Comparison of ENCODE assay signal across 1 cellular context in genomic region chr15:90762109-90762508, GRCh38.
TF ChIP-seq lines count a peak whose summit lies in the region.

No MANE protein-coding gene starts in this region.

TF ChIP-seq in GM23338, 12 proteins besides CTCF, POLR2A, EP300 and RAD21 (continued from another document):
- TF ChIP-seq, protein P1, sequence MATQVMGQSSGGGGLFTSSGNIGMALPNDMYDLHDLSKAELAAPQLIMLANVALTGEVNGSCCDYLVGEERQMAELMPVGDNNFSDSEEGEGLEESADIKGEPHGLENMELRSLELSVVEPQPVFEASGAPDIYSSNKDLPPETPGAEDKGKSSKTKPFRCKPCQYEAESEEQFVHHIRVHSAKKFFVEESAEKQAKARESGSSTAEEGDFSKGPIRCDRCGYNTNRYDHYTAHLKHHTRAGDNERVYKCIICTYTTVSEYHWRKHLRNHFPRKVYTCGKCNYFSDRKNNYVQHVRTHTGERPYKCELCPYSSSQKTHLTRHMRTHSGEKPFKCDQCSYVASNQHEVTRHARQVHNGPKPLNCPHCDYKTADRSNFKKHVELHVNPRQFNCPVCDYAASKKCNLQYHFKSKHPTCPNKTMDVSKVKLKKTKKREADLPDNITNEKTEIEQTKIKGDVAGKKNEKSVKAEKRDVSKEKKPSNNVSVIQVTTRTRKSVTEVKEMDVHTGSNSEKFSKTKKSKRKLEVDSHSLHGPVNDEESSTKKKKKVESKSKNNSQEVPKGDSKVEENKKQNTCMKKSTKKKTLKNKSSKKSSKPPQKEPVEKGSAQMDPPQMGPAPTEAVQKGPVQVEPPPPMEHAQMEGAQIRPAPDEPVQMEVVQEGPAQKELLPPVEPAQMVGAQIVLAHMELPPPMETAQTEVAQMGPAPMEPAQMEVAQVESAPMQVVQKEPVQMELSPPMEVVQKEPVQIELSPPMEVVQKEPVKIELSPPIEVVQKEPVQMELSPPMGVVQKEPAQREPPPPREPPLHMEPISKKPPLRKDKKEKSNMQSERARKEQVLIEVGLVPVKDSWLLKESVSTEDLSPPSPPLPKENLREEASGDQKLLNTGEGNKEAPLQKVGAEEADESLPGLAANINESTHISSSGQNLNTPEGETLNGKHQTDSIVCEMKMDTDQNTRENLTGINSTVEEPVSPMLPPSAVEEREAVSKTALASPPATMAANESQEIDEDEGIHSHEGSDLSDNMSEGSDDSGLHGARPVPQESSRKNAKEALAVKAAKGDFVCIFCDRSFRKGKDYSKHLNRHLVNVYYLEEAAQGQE (IDR thresholded peaks at IDR 0.05; ENCODE audit: unreplicated experiment): no peak
- TF ChIP-seq JUNB (IDR thresholded peaks at IDR 0.05; ENCODE audit: unreplicated experiment): no peak
- TF ChIP-seq ZNF114 (CRISPR knock-in tag; IDR thresholded peaks at IDR 0.05): no peak
- no peak for TF ChIP-seq ZNF462 (CRISPR knock-in tag; IDR thresholded peaks at IDR 0.05)
- TF ChIP-seq, protein P2, sequence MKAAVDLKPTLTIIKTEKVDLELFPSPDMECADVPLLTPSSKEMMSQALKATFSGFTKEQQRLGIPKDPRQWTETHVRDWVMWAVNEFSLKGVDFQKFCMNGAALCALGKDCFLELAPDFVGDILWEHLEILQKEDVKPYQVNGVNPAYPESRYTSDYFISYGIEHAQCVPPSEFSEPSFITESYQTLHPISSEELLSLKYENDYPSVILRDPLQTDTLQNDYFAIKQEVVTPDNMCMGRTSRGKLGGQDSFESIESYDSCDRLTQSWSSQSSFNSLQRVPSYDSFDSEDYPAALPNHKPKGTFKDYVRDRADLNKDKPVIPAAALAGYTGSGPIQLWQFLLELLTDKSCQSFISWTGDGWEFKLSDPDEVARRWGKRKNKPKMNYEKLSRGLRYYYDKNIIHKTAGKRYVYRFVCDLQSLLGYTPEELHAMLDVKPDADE (IDR thresholded peaks at IDR 0.05): no peak
- TF ChIP-seq ZNF331 (CRISPR knock-in tag; IDR thresholded peaks at IDR 0.05; ENCODE audit: low read depth): no peak
TF ChIP-seq in GM23338: peak in this region for 0.
